In the genomic region with DNA sequence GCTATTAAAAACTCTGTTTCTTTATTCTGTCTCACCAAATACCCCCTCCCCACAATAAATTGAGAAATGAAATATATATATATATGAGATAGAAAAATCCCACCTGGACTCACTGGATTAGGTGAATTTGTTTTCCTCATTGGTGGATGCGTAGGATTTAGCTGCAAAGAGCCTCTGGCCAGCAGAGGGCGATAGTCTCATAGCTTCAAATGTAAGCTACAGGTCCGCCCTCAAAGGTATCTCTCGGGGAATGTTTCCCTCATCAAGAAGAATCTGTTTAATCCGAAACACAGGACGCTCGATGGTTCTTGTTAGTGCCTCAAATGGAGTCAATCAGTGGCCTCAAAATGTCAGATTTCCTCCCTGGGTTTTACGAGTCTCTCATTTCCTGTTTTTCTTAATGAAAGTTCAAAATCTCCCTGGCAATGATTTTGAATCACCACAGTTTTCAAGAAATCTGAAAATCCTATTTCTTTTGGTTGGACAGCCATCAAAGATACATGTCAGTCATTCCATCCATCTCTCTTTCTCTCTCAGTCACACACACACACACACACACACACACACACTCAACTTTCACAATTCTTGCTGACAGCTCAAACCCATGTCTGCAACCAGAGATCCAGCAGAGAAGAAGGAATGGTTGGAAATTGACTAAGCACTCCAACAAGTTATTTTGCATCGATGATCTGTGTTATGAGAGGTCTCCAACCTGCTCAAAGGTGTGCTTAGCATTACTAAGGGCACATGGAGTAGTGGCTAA, we compare ENCODE assay signal across 8 cellular contexts. TPM values are rescaled to one million over a fixed set of nuclear protein-coding genes. Genes with fewer than 3 reads are reported as not detected.
DNase-seq lines count a peak whose midpoint lies in the region; ATAC-seq and TF ChIP-seq lines count a peak whose summit lies in the region.

No MANE protein-coding gene starts in this region.

- peaks cover 11% of the 10 kb centered on the region for H3K4me1 Mint-ChIP-seq in nephron

- peaks cover 49% of the 10 kb centered on the region for H3K27me3 Mint-ChIP-seq in nephron (ENCODE audit: low read depth)

- H3K4me2 ChIP-seq in OCI-LY1 (ENCODE audit: low read length), result no peak overlapping the region

- no peaks in the 10 kb centered on the region for H3K36me3 ChIP-seq in OCI-LY1 (ENCODE audit: insufficient read depth, low read length)

- DNase-seq in DMS79 treated with DMSO at 0.1 percent for 48 hours (lab: John Stamatoyannopoulos, UW) (peak; percentile 48), HPDE6-E6E7 (ENCODE audit: extremely low spot score) (peak; percentile 68), epithelial cell of proximal tubule (ENCODE audit: low read depth) (peak; percentile 49)
- DNase-seq in activated CD8-positive, alpha-beta memory T cell treated with anti-CD3 and anti-CD28 coated beads, Interleukin-2, amount 50 U/mL, for 48 hours, result peak; percentile 85
- DNase-seq in stimulated activated naive CD4-positive, alpha-beta T cell (lab: John Stamatoyannopoulos, UW), result peak; percentile 40 to 72 (median 64)

- no peaks in the 10 kb centered on the region for H3F3A ChIP-seq in OCI-LY1 (ENCODE audit: insufficient read depth, low read length)

- no peaks in the 10 kb centered on the region for H3K4me1 ChIP-seq in OCI-LY1 (ENCODE audit: insufficient read depth, low read length, severe bottlenecking)

- H3K4me3 ChIP-seq in OCI-LY1 (ENCODE audit: low read depth, low read length, poor library complexity, severe bottlenecking), result no peak overlapping the region
- H3K4me3 ChIP-seq in epithelial cell of proximal tubule (ENCODE audit: low read depth, low read length), result no peak overlapping the region

- no peaks in the 10 kb centered on the region for H4K20me1 ChIP-seq in OCI-LY1 (ENCODE audit: insufficient read depth, low read length)

- no peak for ATAC-seq in GM19467 (IDR thresholded peaks at IDR 0.05; ENCODE audit: unreplicated experiment)

- H3K36me3 Mint-ChIP-seq in nephron (ENCODE audit: low read depth), result no peaks in the 10 kb centered on the region

- no peak overlapping the region for H3K27ac Mint-ChIP-seq in nephron

- no peak overlapping the region for H2AFZ ChIP-seq in OCI-LY1 (ENCODE audit: low read length)

- H3K9ac ChIP-seq in OCI-LY1 (ENCODE audit: low read length), result no peak overlapping the region

- H3K79me2 ChIP-seq in OCI-LY1 (ENCODE audit: insufficient read depth, low read length), result no peaks in the 10 kb centered on the region

- peak overlapping the region in 1 of 3 experiments; percentile 7 for H3K4me3 Mint-ChIP-seq in nephron

- no peaks in the 10 kb centered on the region for H3K9me2 ChIP-seq in OCI-LY1 (ENCODE audit: low read depth, low read length)

- H3K9me3 ChIP-seq in OCI-LY1 (ENCODE audit: low read length), result no peaks in the 10 kb centered on the region

- TF ChIP-seq CTCF in OCI-LY1 (IDR thresholded peaks at IDR 0.05; ENCODE audit: low read length), result peak; percentile 79
- peak; percentile 98 for TF ChIP-seq CTCF in epithelial cell of proximal tubule (conservative IDR thresholded peaks at IDR 0.05; ENCODE audit: low read depth, low read length)
- peak; percentile 82 to 92 (median 92) for TF ChIP-seq CTCF in nephron (IDR thresholded peaks at IDR 0.05; ENCODE audit: unreplicated experiment in 3 of 3)

- no peaks in the 10 kb centered on the region for H3K27me3 ChIP-seq in OCI-LY1 (ENCODE audit: insufficient read depth, low read length)

- no peaks in the 10 kb centered on the region for H3K9me3 Mint-ChIP-seq in nephron

- no peak overlapping the region for H3K27ac ChIP-seq in OCI-LY1 (ENCODE audit: low read depth, low read length, poor library complexity, severe bottlenecking)

RNA-seq across cellular contexts. Expression of gene CAMK1G, which starts 13.9 kb away (rescaled TPM):
- 0.23 TPM in 1 of 2 replicates, not detected in the other for total RNA-seq in epithelial cell of proximal tubule
